In genomic region chr14:104137297-104138097, GRCh38 we compare ENCODE assay signal across 8 cellular contexts. TPM values are rescaled to one million over a fixed set of nuclear protein-coding genes. Genes with fewer than 3 reads are reported as not detected.
DNase-seq lines count a peak whose midpoint lies in the region; ATAC-seq and TF ChIP-seq lines count a peak whose summit lies in the region.

No MANE protein-coding gene starts in this region.

- RAD21 ChIA-PET in HCT116 (lab: Charles Lee; ENCODE audit: low non-redundant PET in 1 of 2, low total read pairs in 2 of 2, uncharacterized antibody in 2 of 2, unreplicated experiment in 2 of 2), result interaction anchor here (0.7 to 1.0 kb wide), 4 partner anchors 60 to 427 kb away, joined by 3 to 6 read pairs (median 4); no protein-coding TSS in a partner anchor

- H3K9me2 ChIP-seq in HCT116 (ENCODE audit: insufficient read depth) (no peaks in the 10 kb centered on the region), PC-3 (replicated peaks; ENCODE audit: low read length) (no peaks in the 10 kb centered on the region)

- ATAC-seq in HCT116 (peak; percentile 76), PC-3 (peak; percentile 72), GM19452 (IDR thresholded peaks at IDR 0.05; ENCODE audit: unreplicated experiment) (no peak)

- peak; percentile 70 to 89 (median 76) for TF ChIP-seq CTCF in HCT116 (IDR thresholded peaks at IDR 0.05 in 2 of 3, conservative IDR thresholded peaks at IDR 0.05 in 1 of 3; ENCODE audit: borderline replicate concordance in 1 of 3, insufficient read depth in 1 of 3, low read depth in 2 of 3, low read length in 2 of 3)
- TF ChIP-seq CTCF in PC-3 (conservative IDR thresholded peaks at IDR 0.05; ENCODE audit: low read depth, low read length), result peak; percentile 79
- TF ChIP-seq CTCF in foreskin fibroblast (IDR thresholded peaks at IDR 0.05; ENCODE audit: low read depth, low read length), result peak; percentile 53
- TF ChIP-seq CTCF in testis (IDR thresholded peaks at IDR 0.05), result peak; percentile 91 to 94 (median 94)

- H3K4me2 ChIP-seq in HCT116 (ENCODE audit: low read length), result peak overlapping the region; percentile 99
- peak overlapping the region; percentile 91 for H3K4me2 ChIP-seq in PC-3 (ENCODE audit: low read length)

- 1 to 4% methylated on average over 19 to 75 of the region's 88 CpGs for WGBS in testis, 2 donors

- intact Hi-C loops in HCT116 (cut with micrococcal nuclease), result loop anchor here (1.0 to 10.0 kb wide), 5 partner anchors 157 to 503 kb away; no protein-coding TSS in a partner anchor
- intact Hi-C loops in PC-3 (cut with micrococcal nuclease), result loop anchor here (1.0 to 10.0 kb wide), 3 partner anchors 233 to 507 kb away; no protein-coding TSS in a partner anchor
- intact Hi-C loops in testis (cut with DNase I; ENCODE audit: low total_unique reads), result loop anchor here (5.0 kb wide), 1 partner anchor 425 kb away; no protein-coding TSS in a partner anchor

- H3K27me3 ChIP-seq in HCT116 (ENCODE audit: insufficient read depth, low read length), result no peaks in the 10 kb centered on the region
- H3K27me3 ChIP-seq in PC-3 (ENCODE audit: low read length), result peaks cover 50% of the 10 kb centered on the region
- no peaks in the 10 kb centered on the region for H3K27me3 ChIP-seq in testis

- H2AFZ ChIP-seq in HCT116 (ENCODE audit: low read depth, low read length, poor library complexity, severe bottlenecking), result peak overlapping the region; percentile 88
- H2AFZ ChIP-seq in PC-3 (ENCODE audit: low read length), result peak overlapping the region; percentile 90

- peak overlapping the region; percentile 78 for H3K9ac ChIP-seq in HCT116 (ENCODE audit: low read length)
- no peak overlapping the region for H3K9ac ChIP-seq in PC-3 (ENCODE audit: low read length)

- POLR2A ChIA-PET in HCT116 (lab: Charles Lee) (interaction anchor here (1.0 kb wide), 1 partner anchor 528 kb away, joined by 3 read pairs; no protein-coding TSS in a partner anchor), PC-3 (lab: Charles Lee; ENCODE audit: unreplicated experiment) (no interaction called here)

- no peaks in the 10 kb centered on the region for H3K9me3 ChIP-seq in HCT116 (ENCODE audit: control insufficient read depth in 1 of 2, insufficient read depth in 1 of 2, low read depth in 1 of 2, low read length in 2 of 2)
- H3K9me3 ChIP-seq in PC-3 (ENCODE audit: low read length), result no peaks in the 10 kb centered on the region
- H3K9me3 ChIP-seq in testis, result no peaks in the 10 kb centered on the region

- TF ChIP-seq POLR2A in HCT116 (IDR thresholded peaks at IDR 0.05; ENCODE audit: borderline replicate concordance, extremely low read depth, insufficient read depth, insufficient read length), result no peak
- TF ChIP-seq POLR2A in testis (IDR thresholded peaks at IDR 0.05), result no peak

- no peaks in the 10 kb centered on the region for H3F3A ChIP-seq in PC-3 (ENCODE audit: low read length, unreplicated experiment)

- TF ChIP-seq RAD21 in HCT116 (IDR thresholded peaks at IDR 0.05; ENCODE audit: low read depth), result peak; percentile 93

- CTCF ChIA-PET in HCT116 (lab: Charles Lee), result interaction anchor here (0.6 to 1.1 kb wide), 11 partner anchors 17 to 1031 kb away, joined by 3 to 23 read pairs (median 3); partner anchors contain the start of gene JAG2
- CTCF ChIA-PET in PC-3 (lab: Charles Lee), result interaction anchor here (0.7 kb wide), 1 partner anchor 60 kb away, joined by 3 read pairs; no protein-coding TSS in a partner anchor

- peaks cover 10 to 29% of the 10 kb centered on the region in 2 experiments; a peak in 3 of 4 replicates for H3K4me1 ChIP-seq in HCT116 (ENCODE audit: control insufficient read depth in 1 of 2, insufficient read depth in 2 of 2, low read length in 2 of 2)
- H3K4me1 ChIP-seq in PC-3 (ENCODE audit: insufficient read depth, low read length), result peaks cover 5% of the 10 kb centered on the region; the same call in 1 of the 2 replicates
- peaks cover 6% of the 10 kb centered on the region for H3K4me1 ChIP-seq in testis

- peak; percentile 92 for DNase-seq in AG20443 (ENCODE audit: low spot score)
- no peak for DNase-seq in HCT116 (ENCODE audit: low read depth, low spot score)
- DNase-seq in PC-3, result peak; percentile 56
- DNase-seq in activated effector memory CD4-positive, alpha-beta T cell treated with Interleukin-2 at 50 U/mL for 16 hours, result peak; percentile 39
- DNase-seq in foreskin fibroblast, result peak in 1 of 2 donors; percentile 63
- peak in 33 of 56 donors; percentile 8 to 75 (median 36) for DNase-seq in nucleus accumbens (lab: John Stamatoyannopoulos, UW)
- DNase-seq in testis, result peak; percentile 70

- H3K4me3 ChIP-seq in HCT116 (replicated peaks in 1 of 2; ENCODE audit: low read depth in 1 of 2, low read length in 2 of 2) (peak overlapping the region; percentile 71 to 81), PC-3 (ENCODE audit: low read length) (peak overlapping the region; percentile 63), foreskin fibroblast (ENCODE audit: low read depth in 1 of 2, low read length in 2 of 2) (peak overlapping the region; percentile 31 to 66), testis (peak overlapping the region; percentile 49 to 56)

- H3K36me3 ChIP-seq in HCT116 (ENCODE audit: control insufficient read depth in 1 of 2, insufficient read depth in 2 of 2, low read length in 2 of 2), result no peaks in the 10 kb centered on the region
- H3K36me3 ChIP-seq in PC-3 (ENCODE audit: low read depth, low read length), result no peaks in the 10 kb centered on the region
- no peaks in the 10 kb centered on the region for H3K36me3 ChIP-seq in testis (ENCODE audit: low read depth, missing control alignments)

- BruUV-seq in HCT116 (replicated peaks; lab: Mats Ljungman, UMichigan) (no TSS peak), PC-3 (replicated peaks; lab: Mats Ljungman, UMichigan) (no TSS peak)

- no peaks in the 10 kb centered on the region for H4K20me1 ChIP-seq in HCT116 (ENCODE audit: insufficient read depth)
- no peaks in the 10 kb centered on the region for H4K20me1 ChIP-seq in PC-3 (ENCODE audit: low read length)

- H3K27ac ChIP-seq in HCT116 (ENCODE audit: low read depth, low read length), result peak overlapping the region; percentile 86; the same call in 1 of the 2 replicates
- no peak overlapping the region for H3K27ac ChIP-seq in PC-3 (ENCODE audit: low read length)
- no peak overlapping the region for H3K27ac ChIP-seq in testis

- peaks cover 13% of the 10 kb centered on the region; the same call in 1 of the 2 replicates for H3K79me2 ChIP-seq in HCT116 (ENCODE audit: insufficient read depth, low read length)
- H3K79me2 ChIP-seq in PC-3 (ENCODE audit: low read length), result no peaks in the 10 kb centered on the region

TF ChIP-seq in HCT116, 20 proteins besides CTCF, POLR2A, EP300 and RAD21:
- TF ChIP-seq TCF7L2 (IDR thresholded peaks at IDR 0.05; ENCODE audit: borderline replicate concordance, extremely low read depth, insufficient read depth, insufficient read length), result peak; percentile 24
- TF ChIP-seq MAX (IDR thresholded peaks at IDR 0.05), result peak; percentile 92
- no peak for TF ChIP-seq ATF3 (IDR thresholded peaks at IDR 0.05)
TF ChIP-seq in HCT116: peak in this region for 2.

RNA-seq across cellular contexts. Expression of gene KIF26A, which starts 0.9 kb away (rescaled TPM):
- 10.2 TPM for total RNA-seq in HCT116 (2021; ENCODE audit: unreplicated experiment)
- polyA plus RNA-seq in HCT116 (2012), result 4.3 and 4.8 TPM in 2 replicates
- total RNA-seq in PC-3 (2014; rRNA removed), result 3.1 TPM in 2 replicates
- total RNA-seq in testis, result 10 to 100 TPM; 18.3 to 21.2 TPM
- 5.6 TPM for polyA plus RNA-seq in testis (ENCODE audit: insufficient read depth, low read depth, low replicate concordance)

RNA-seq across cellular contexts. Expression of gene ASPG, which starts 52.0 kb away (rescaled TPM):
- total RNA-seq in HCT116 (2021; ENCODE audit: unreplicated experiment) (not detected), PC-3 (2014; rRNA removed) (0.22 TPM in 1 of 2 replicates, not detected in the other), testis (1 to 10 TPM; 2.7 to 3.7 TPM)
- polyA plus RNA-seq in HCT116 (2012), result 0.15 and 0.17 TPM in 2 replicates
- 3.3 TPM for polyA plus RNA-seq in testis (ENCODE audit: insufficient read depth, low read depth, low replicate concordance)
